ENCODE assay signal across 1 cellular context in the genomic region with DNA sequence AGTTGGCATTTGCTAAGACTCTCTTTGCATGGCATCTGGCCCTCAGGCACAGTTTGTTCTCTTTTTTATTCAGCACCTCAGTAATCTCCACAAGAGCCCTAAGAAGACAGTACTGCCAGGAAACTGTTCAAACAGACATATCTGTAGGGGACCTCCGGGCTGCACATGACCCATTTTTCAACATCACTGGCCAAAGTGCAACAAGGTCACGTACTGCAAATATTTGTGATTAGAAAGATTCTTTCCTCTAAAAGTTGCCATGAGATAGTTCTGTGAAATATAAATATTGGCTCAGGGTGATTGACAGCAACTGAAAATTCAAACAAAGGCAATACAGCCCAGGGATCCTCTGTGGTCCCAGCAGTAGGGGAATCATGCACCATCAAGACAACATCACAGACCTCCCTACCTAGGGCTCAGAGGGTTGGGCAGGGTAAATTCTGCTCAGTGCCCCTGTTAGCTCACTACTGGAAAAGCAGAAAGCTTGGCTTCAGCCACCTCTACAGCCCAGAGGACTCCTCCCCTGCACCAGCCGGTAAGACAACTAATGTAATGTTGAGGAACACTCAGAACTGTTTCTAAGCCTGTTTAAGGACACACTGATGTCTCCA.
A peak's percentile ranks its signal among the peaks of the same experiment; 100 is the strongest.
TF ChIP-seq lines count a peak whose summit lies in the region.

No MANE protein-coding gene starts in this region.

TF ChIP-seq in HepG2, 621 proteins besides CTCF, POLR2A, EP300 and RAD21 (continued from another document and continues in another):
- no peak for TF ChIP-seq ZNF318 (CRISPR knock-in tag; IDR thresholded peaks at IDR 0.05)
- peak; percentile 97 for TF ChIP-seq NFKBIZ (CRISPR knock-in tag; IDR thresholded peaks at IDR 0.05)
- TF ChIP-seq ZNF644 (CRISPR knock-in tag; IDR thresholded peaks at IDR 0.05; ENCODE audit: low read depth) = peak; percentile 75; the same call in 1 of the 2 replicates
- TF ChIP-seq TCF7L2 (IDR thresholded peaks at IDR 0.05; ENCODE audit: low read depth, low read length) = peak; percentile 84
- TF ChIP-seq ZNF20 (CRISPR knock-in tag; IDR thresholded peaks at IDR 0.05) = no peak
- no peak for TF ChIP-seq ZNF619 (CRISPR knock-in tag; IDR thresholded peaks at IDR 0.05)
- no peak for TF ChIP-seq PCBP1 (IDR thresholded peaks at IDR 0.05; ENCODE audit: borderline replicate concordance, low read depth, low read length)
- peak; percentile 82 for TF ChIP-seq ATF1 (CRISPR knock-in tag; IDR thresholded peaks at IDR 0.05)
- TF ChIP-seq HDAC6 (IDR thresholded peaks at IDR 0.05; ENCODE audit: low read depth, low read length) = no peak
- peak; percentile 99 for TF ChIP-seq TBX2 (CRISPR knock-in tag; IDR thresholded peaks at IDR 0.05; ENCODE audit: borderline replicate concordance)
- TF ChIP-seq ZNF207 (IDR thresholded peaks at IDR 0.05; ENCODE audit: borderline replicate concordance) = no peak
- TF ChIP-seq ARNT2 (CRISPR knock-in tag; IDR thresholded peaks at IDR 0.05; ENCODE audit: low read depth) = peak; percentile 69
- no peak for TF ChIP-seq ADNP (CRISPR knock-in tag; IDR thresholded peaks at IDR 0.05)
- TF ChIP-seq SMARCC2 (IDR thresholded peaks at IDR 0.05) = 0 out of 2 replicates have a peak, but pooled peaks have one; percentile 13
- no peak for TF ChIP-seq LBX2 (CRISPR knock-in tag; IDR thresholded peaks at IDR 0.05; ENCODE audit: borderline replicate concordance)
- TF ChIP-seq ZNF703 (CRISPR knock-in tag; IDR thresholded peaks at IDR 0.05; ENCODE audit: borderline replicate concordance) = peak; percentile 96
- TF ChIP-seq SPEN (CRISPR knock-in tag; IDR thresholded peaks at IDR 0.05; ENCODE audit: low read depth) = peak; percentile 80; the same call in 1 of the 2 replicates
- no peak for TF ChIP-seq ZNF598 (CRISPR knock-in tag; IDR thresholded peaks at IDR 0.05; ENCODE audit: borderline replicate concordance)
- TF ChIP-seq ASH2L (IDR thresholded peaks at IDR 0.05; ENCODE audit: insufficient read length, low read depth, low read length) = peak; percentile 54
- TF ChIP-seq ZHX2 (IDR thresholded peaks at IDR 0.05; ENCODE audit: low read depth) = no peak; the same call in 1 of the 2 replicates
- no peak; the same call in 1 of the 2 replicates for TF ChIP-seq ZHX2 (CRISPR knock-in tag; IDR thresholded peaks at IDR 0.05; ENCODE audit: borderline replicate concordance)
- no peak for TF ChIP-seq ZFY (CRISPR knock-in tag; IDR thresholded peaks at IDR 0.05)
- TF ChIP-seq ZNF839 (CRISPR knock-in tag; IDR thresholded peaks at IDR 0.05; ENCODE audit: borderline replicate concordance) = no peak
- TF ChIP-seq ZNF460 (CRISPR knock-in tag; IDR thresholded peaks at IDR 0.05; ENCODE audit: borderline replicate concordance) = no peak
- TF ChIP-seq ZNF251 (CRISPR knock-in tag; IDR thresholded peaks at IDR 0.05) = no peak
- TF ChIP-seq ZNF607 (CRISPR knock-in tag; IDR thresholded peaks at IDR 0.05; ENCODE audit: borderline replicate concordance) = peak; percentile 26; the same call in 1 of the 2 replicates
- TF ChIP-seq ZNF660 (CRISPR knock-in tag; IDR thresholded peaks at IDR 0.05; ENCODE audit: borderline replicate concordance, low read depth) = no peak
- TF ChIP-seq EZH2 (conservative IDR thresholded peaks at IDR 0.05; ENCODE audit: low read depth, low read length) = no peak
- TF ChIP-seq ZNF326 (CRISPR knock-in tag; IDR thresholded peaks at IDR 0.05; ENCODE audit: borderline replicate concordance) = no peak
- no peak for TF ChIP-seq ZNF446 (CRISPR knock-in tag; IDR thresholded peaks at IDR 0.05)
- TF ChIP-seq KLF11 (CRISPR knock-in tag; IDR thresholded peaks at IDR 0.05) = no peak
- TF ChIP-seq RBFOX2 (IDR thresholded peaks at IDR 0.05; ENCODE audit: low read depth, low read length) = peak; percentile 62; the same call in 1 of the 2 replicates
- no peak for TF ChIP-seq PCBP2 (optimal IDR thresholded peaks at IDR 0.05; ENCODE audit: low read depth, low read length, poor library complexity, severe bottlenecking)
- no peak for TF ChIP-seq ZNF512B (CRISPR knock-in tag; IDR thresholded peaks at IDR 0.05; ENCODE audit: borderline replicate concordance)
- TF ChIP-seq STAT5B (CRISPR knock-in tag; IDR thresholded peaks at IDR 0.05) = peak; percentile 57; the same call in 1 of the 2 replicates
- no peak for TF ChIP-seq SUZ12 (IDR thresholded peaks at IDR 0.05; ENCODE audit: low read depth, low read length)
- TF ChIP-seq MNT (IDR thresholded peaks at IDR 0.05) = peak; percentile 58
- no peak for TF ChIP-seq PLRG1 (conservative IDR thresholded peaks at IDR 0.05)
- peak; percentile 92 for TF ChIP-seq TEAD3 (CRISPR knock-in tag; optimal IDR thresholded peaks at IDR 0.05; ENCODE audit: borderline replicate concordance)
- TF ChIP-seq ZNF816 (CRISPR knock-in tag; IDR thresholded peaks at IDR 0.05; ENCODE audit: borderline replicate concordance) = peak; percentile 32; the same call in 1 of the 2 replicates
- TF ChIP-seq HOXA3 (CRISPR knock-in tag; IDR thresholded peaks at IDR 0.05) = peak; percentile 77
- TF ChIP-seq ZIK1 (CRISPR knock-in tag; IDR thresholded peaks at IDR 0.05; ENCODE audit: borderline replicate concordance, low read depth) = no peak; the same call in 1 of the 2 replicates
- TF ChIP-seq SIX1 (CRISPR knock-in tag; IDR thresholded peaks at IDR 0.05; ENCODE audit: borderline replicate concordance) = peak; percentile 88
- TF ChIP-seq NCOR1 (IDR thresholded peaks at IDR 0.05; ENCODE audit: borderline replicate concordance, low read length) = peak; percentile 98
